In genomic region chr6:12009904-12010634, GRCh38 we compare ENCODE assay signal across 8 cellular contexts. TPM values are rescaled to one million over a fixed set of nuclear protein-coding genes. Genes with fewer than 3 reads are reported as not detected.
DNase-seq lines count a peak whose midpoint lies in the region; ATAC-seq and TF ChIP-seq lines count a peak whose summit lies in the region.

No MANE protein-coding gene starts in this region.

- ATAC-seq in lung (ENCODE audit: insufficient read depth, low FRiP score) = no peak
- no peak for ATAC-seq in upper lobe of left lung (ENCODE audit: low FRiP score in 2 of 2)
- no peak for ATAC-seq in GM21515 (IDR thresholded peaks at IDR 0.05; ENCODE audit: unreplicated experiment)

- no peaks in the 10 kb centered on the region for H3K9me3 ChIP-seq in KOPT-K1 (ENCODE audit: insufficient read depth, low read length, poor library complexity, severe bottlenecking)
- peaks cover 5% of the 10 kb centered on the region for H3K9me3 ChIP-seq in mammary epithelial cell (replicated peaks; ENCODE audit: insufficient read depth, low read length)
- no peaks in the 10 kb centered on the region for H3K9me3 ChIP-seq in lung (ENCODE audit: control insufficient read depth in 2 of 2, insufficient read depth in 1 of 2, low read length in 1 of 2)
- H3K9me3 ChIP-seq in upper lobe of left lung = no peaks in the 10 kb centered on the region

- H3K27ac ChIP-seq in KOPT-K1 (ENCODE audit: low read depth, low read length, poor library complexity, severe bottlenecking) (peak overlapping the region; percentile 59), mammary epithelial cell (ENCODE audit: insufficient read depth, low read depth, low read length) (peak overlapping the region; percentile 97), lung (ENCODE audit: low read depth in 1 of 2, low read length in 1 of 2) (peak overlapping the region; percentile 93 to 96), upper lobe of left lung (peak overlapping the region; percentile 95 to 98 (median 96))

- H3K4me3 ChIP-seq in mammary epithelial cell (replicated peaks in 1 of 3; ENCODE audit: insufficient read depth in 1 of 3, low read depth in 2 of 3, low read length in 3 of 3) (peak overlapping the region; percentile 57 to 95 (median 60)), lung (no peak overlapping the region), upper lobe of left lung (peak overlapping the region in 3 of 4 donors; percentile 85 to 92 (median 90))

- in situ Hi-C loops in mammary epithelial cell (cut with MboI; ENCODE audit: low sequenced_read_pairs in 2 of 2) = loop anchor here in 1 of 2 donors (10.0 to 25.0 kb wide), 2 partner anchors 248 to 305 kb away; no protein-coding TSS in a partner anchor

- TF ChIP-seq POLR2A in upper lobe of left lung (IDR thresholded peaks at IDR 0.05) = no peak

- peak overlapping the region; percentile 99 for H3K4me2 ChIP-seq in mammary epithelial cell (ENCODE audit: insufficient read depth, low read depth, low read length)

- dilution Hi-C loops in mammary epithelial cell (cut with HindIII; ENCODE audit: low sequenced_read_pairs) = loop anchor here (5.0 kb wide), 1 partner anchor 243 kb away; no protein-coding TSS in a partner anchor

- H3K27me3 ChIP-seq in mammary epithelial cell (ENCODE audit: insufficient read depth, low read length) = no peaks in the 10 kb centered on the region
- H3K27me3 ChIP-seq in lung (ENCODE audit: control insufficient read depth, insufficient read depth) = no peaks in the 10 kb centered on the region
- H3K27me3 ChIP-seq in upper lobe of left lung = no peaks in the 10 kb centered on the region

- no peak for TF ChIP-seq CTCF in mammary epithelial cell (conservative IDR thresholded peaks at IDR 0.05 in 1 of 2, IDR thresholded peaks at IDR 0.05 in 1 of 2; ENCODE audit: extremely low read depth in 1 of 2, insufficient read depth in 1 of 2, low read depth in 1 of 2, low read length in 2 of 2)
- TF ChIP-seq CTCF in lung (IDR thresholded peaks at IDR 0.05; ENCODE audit: control extremely low read depth, extremely low read depth) = no peak
- no peak for TF ChIP-seq CTCF in upper lobe of left lung (IDR thresholded peaks at IDR 0.05)

- peaks cover 44% of the 10 kb centered on the region for H3K79me2 ChIP-seq in mammary epithelial cell (ENCODE audit: insufficient read depth, low read length)

- CTCF ChIA-PET in mammary epithelial cell (lab: Charles Lee; ENCODE audit: low non-redundant PET) = interaction anchor here (0.6 kb wide), 1 partner anchor 355 kb away, joined by 27 read pairs; no protein-coding TSS in a partner anchor

- peak overlapping the region; percentile 85 for H2AFZ ChIP-seq in mammary epithelial cell (ENCODE audit: low read depth, low read length)

- intact Hi-C loops in mammary epithelial cell (cut with micrococcal nuclease) = loop anchor here (1.0 to 5.0 kb wide), 4 partner anchors 89 to 323 kb away; no protein-coding TSS in a partner anchor

- peak overlapping the region; percentile 99 for H3K9ac ChIP-seq in mammary epithelial cell (ENCODE audit: insufficient read depth, low read length)

- peaks cover 21% of the 10 kb centered on the region for H3K4me1 ChIP-seq in mammary epithelial cell (ENCODE audit: insufficient read depth, low read length)
- peaks cover 2 to 4% of the 10 kb centered on the region in 2 donors for H3K4me1 ChIP-seq in lung (ENCODE audit: control insufficient read depth in 2 of 2, insufficient read depth in 2 of 2, low read length in 2 of 2)
- H3K4me1 ChIP-seq in upper lobe of left lung = peaks cover 22 to 30% (median 26%) of the 10 kb centered on the region in 4 donors

- no peaks in the 10 kb centered on the region for H4K20me1 ChIP-seq in mammary epithelial cell (ENCODE audit: insufficient read depth, low read length)

- H3K36me3 ChIP-seq in KOPT-K1 (ENCODE audit: insufficient read depth, low read length) (no peaks in the 10 kb centered on the region), mammary epithelial cell (ENCODE audit: insufficient read depth, low read length) (no peaks in the 10 kb centered on the region), lung (ENCODE audit: control insufficient read depth in 2 of 2, insufficient read depth in 2 of 2, low read length in 2 of 2) (no peaks in the 10 kb centered on the region), upper lobe of left lung (no peaks in the 10 kb centered on the region)

- under 1% methylated on average over 7 of the region's 8 CpGs for WGBS in mammary epithelial cell (ENCODE audit: low coverage, missing lambda C conversion rate)
- WGBS in lung, 2 donors = 8 to 10% methylated on average over 8 of the region's 8 CpGs
- WGBS in upper lobe of left lung, 2 donors = 4 to 5% methylated on average over 8 of the region's 8 CpGs

- BruUV-seq in mammary epithelial cell (replicated peaks; lab: Mats Ljungman, UMichigan) = TSS peak; percentile 13

- TF ChIP-seq EP300 in upper lobe of left lung (IDR thresholded peaks at IDR 0.05) = no peak

- DNase-seq in DMS 273 treated with DMSO at 0.1 percent for 48 hours (lab: John Stamatoyannopoulos, UW) = peak; percentile 47
- DNase-seq in mammary epithelial cell = peak; percentile 50
- DNase-seq in lung (ENCODE audit: low spot score) = no peak
- no peak for DNase-seq in upper lobe of left lung
- no peak for DNase-seq in islet precursor cell
- DNase-seq in cerebellar nuclear complex (lab: John Stamatoyannopoulos, UW) = no peak

RNA-seq across cellular contexts. Expression of gene HIVEP1, which starts 2.0 kb away (rescaled TPM):
- 10 to 100 TPM; 28.5 to 34.8 TPM for total RNA-seq in mammary epithelial cell
- 14.8 TPM for polyA plus RNA-seq in mammary epithelial cell
- polyA minus RNA-seq in mammary epithelial cell = 31.6 TPM
- total RNA-seq in lung = 10 to 100 TPM; 27.0 to 49.6 TPM
- polyA plus RNA-seq in lung = 10 to 100 TPM in 1 of 2 donors, 1 to 10 TPM in 1; 3.1 to 13.9 TPM
- total RNA-seq in upper lobe of left lung = 10 to 100 TPM; 22.9 to 48.5 (median 30.4) TPM

Comparison
In these comparisons a context has a peak if more than half of its experiments do, and no peak if none do; other contexts are left out.
1. DNase-seq: peak in DMS 273 treated with DMSO at 0.1 percent for 48 hours (single experiment) and mammary epithelial cell (single experiment); none in lung (single experiment), upper lobe of left lung (0 of 2), islet precursor cell (single experiment) and cerebellar nuclear complex (0 of 2).
2. Peak in every context shown above with its lines, with median percentiles within 50 percentile points of each other: H3K27ac ChIP-seq.